Comparison of ENCODE assay signal across 8 cellular contexts in genomic region chr19:19321143-19321577, GRCh38. TPM values are rescaled to one million over a fixed set of nuclear protein-coding genes. Genes with fewer than 3 reads are reported as not detected.
DNase-seq lines count a peak whose midpoint lies in the region; ATAC-seq and TF ChIP-seq lines count a peak whose summit lies in the region.

No MANE protein-coding gene starts in this region.

- H3K27me3 Mint-ChIP-seq in T-helper 1 cell treated with Interleukin-12 subunit alpha and Interleukin-12 subunit beta and Interleukin-4 antibody, amounts not matched to agents 30 μg/mL and 1 μg/mL, for 36 hours (ENCODE audit: low read depth), result no peaks in the 10 kb centered on the region
- no peaks in the 10 kb centered on the region for H3K27me3 Mint-ChIP-seq in stimulated activated memory B cell treated with anti-CD40 and anti-IgM and Interleukin-4, amounts not matched to agents 10 μg/mL and 1 μg/mL and 100 μg/mL, for 72 hours

- no peaks in the 10 kb centered on the region for H3K27me3 ChIP-seq in ascending aorta

- intact Hi-C loops in ascending aorta (cut with DNase I), result loop anchor here (2.0 kb wide), 1 partner anchor 128 kb away; the partner anchor contains the start of genes BORCS8 and RFXANK

- H3K27ac ChIP-seq in ascending aorta, result peak overlapping the region; percentile 80 to 86

- H3K9me3 Mint-ChIP-seq in T-helper 1 cell treated with Interleukin-12 subunit alpha and Interleukin-12 subunit beta and Interleukin-4 antibody, amounts not matched to agents 30 μg/mL and 1 μg/mL, for 36 hours, result no peaks in the 10 kb centered on the region
- no peaks in the 10 kb centered on the region for H3K9me3 Mint-ChIP-seq in stimulated activated memory B cell treated with anti-CD40 and anti-IgM and Interleukin-4, amounts not matched to agents 10 μg/mL and 1 μg/mL and 100 μg/mL, for 72 hours

- H3K4me1 ChIP-seq in ascending aorta, result peaks cover 7 to 20% of the 10 kb centered on the region in 2 donors

- peaks cover 18 to 35% of the 10 kb centered on the region in 2 donors for H3K36me3 ChIP-seq in ascending aorta

- no peak for ATAC-seq in stimulated activated memory B cell treated with anti-CD40 and anti-IgM and Interleukin-4, amounts not matched to agents 10 μg/mL and 1 μg/mL and 100 μg/mL, for 72 hours

- DNase-seq in T-helper 1 cell (no peak), MV-4-11 (lab: John Stamatoyannopoulos, UW) (peak; percentile 21), ascending aorta (ENCODE audit: low spot score in 2 of 2) (no peak), GM19238 (ENCODE audit: insufficient read length, low spot score) (no peak), NCI-H345 (lab: John Stamatoyannopoulos, UW) (no peak)

- peaks cover 32% of the 10 kb centered on the region for H3K36me3 Mint-ChIP-seq in T-helper 1 cell treated with Interleukin-12 subunit alpha and Interleukin-12 subunit beta and Interleukin-4 antibody, amounts not matched to agents 30 μg/mL and 1 μg/mL, for 36 hours (ENCODE audit: low read depth)
- peaks cover 22% of the 10 kb centered on the region for H3K36me3 Mint-ChIP-seq in stimulated activated memory B cell treated with anti-CD40 and anti-IgM and Interleukin-4, amounts not matched to agents 10 μg/mL and 1 μg/mL and 100 μg/mL, for 72 hours

- H3K4me3 ChIP-seq in ascending aorta, result peak overlapping the region; percentile 76 to 88
- peak overlapping the region; percentile 96 for H3K4me3 ChIP-seq in iPS-18c (ENCODE audit: insufficient read depth, low read depth, low read length)

- H3K27ac Mint-ChIP-seq in T-helper 1 cell treated with Interleukin-12 subunit alpha and Interleukin-12 subunit beta and Interleukin-4 antibody, amounts not matched to agents 30 μg/mL and 1 μg/mL, for 36 hours, result peak overlapping the region; percentile 76
- H3K27ac Mint-ChIP-seq in stimulated activated memory B cell treated with anti-CD40 and anti-IgM and Interleukin-4, amounts not matched to agents 10 μg/mL and 1 μg/mL and 100 μg/mL, for 72 hours, result peak overlapping the region; percentile 98

- peaks cover 39% of the 10 kb centered on the region for H3K4me1 Mint-ChIP-seq in T-helper 1 cell treated with Interleukin-12 subunit alpha and Interleukin-12 subunit beta and Interleukin-4 antibody, amounts not matched to agents 30 μg/mL and 1 μg/mL, for 36 hours (ENCODE audit: low read depth)
- H3K4me1 Mint-ChIP-seq in stimulated activated memory B cell treated with anti-CD40 and anti-IgM and Interleukin-4, amounts not matched to agents 10 μg/mL and 1 μg/mL and 100 μg/mL, for 72 hours, result peaks cover 50% of the 10 kb centered on the region

- H3K4me3 Mint-ChIP-seq in T-helper 1 cell treated with Interleukin-12 subunit alpha and Interleukin-12 subunit beta and Interleukin-4 antibody, amounts not matched to agents 30 μg/mL and 1 μg/mL, for 36 hours, result peak overlapping the region; percentile 94
- peak overlapping the region; percentile 97 for H3K4me3 Mint-ChIP-seq in stimulated activated memory B cell treated with anti-CD40 and anti-IgM and Interleukin-4, amounts not matched to agents 10 μg/mL and 1 μg/mL and 100 μg/mL, for 72 hours

- H3K9me3 ChIP-seq in ascending aorta, result no peaks in the 10 kb centered on the region
- no peaks in the 10 kb centered on the region for H3K9me3 ChIP-seq in iPS-18c (ENCODE audit: control insufficient read depth, insufficient read depth, low read length)

- no peak for TF ChIP-seq CTCF in ascending aorta (IDR thresholded peaks at IDR 0.05)

RNA-seq across cellular contexts. Expression of gene MAU2, which starts 0.5 kb away (rescaled TPM):
- 41.2 TPM for total RNA-seq in ascending aorta

RNA-seq across cellular contexts. Expression of gene SUGP1, which starts 0.9 kb away (rescaled TPM):
- total RNA-seq in ascending aorta, result 42.9 TPM

RNA-seq across cellular contexts. Expression of gene TM6SF2, which starts 48.1 kb away (rescaled TPM):
- total RNA-seq in ascending aorta, result 8.8 TPM
